Comparison of ENCODE assay signal across 1 cellular context in genomic region chr15:67520976-67521769, GRCh38.
A peak's percentile ranks its signal among the peaks of the same experiment; 100 is the strongest.
TF ChIP-seq lines count a peak whose summit lies in the region.

Gene C15orf61 (plus strand): TSS chr15:67521131. CDS start chr15:67521249, 118 bp downstream.

TF ChIP-seq in HepG2, 621 proteins besides CTCF, POLR2A, EP300 and RAD21 (continued from another document and continues in another):
- 0 out of 2 replicates have a peak, but pooled peaks have one; percentile 11 for TF ChIP-seq AHDC1 (CRISPR knock-in tag; IDR thresholded peaks at IDR 0.05; ENCODE audit: borderline replicate concordance)
- TF ChIP-seq ZNF383 (CRISPR knock-in tag; IDR thresholded peaks at IDR 0.05; ENCODE audit: borderline replicate concordance), result no peak
- peak; percentile 91 for TF ChIP-seq ZC3H13 (CRISPR knock-in tag; IDR thresholded peaks at IDR 0.05)
- peak; percentile 61; the same call in 1 of the 2 replicates for TF ChIP-seq GMEB2 (CRISPR knock-in tag; IDR thresholded peaks at IDR 0.05; ENCODE audit: low read depth)
- TF ChIP-seq ZBTB21 (CRISPR knock-in tag; IDR thresholded peaks at IDR 0.05), result peak; percentile 72; the same call in 1 of the 2 replicates
- peak; percentile 87; the same call in 1 of the 2 replicates for TF ChIP-seq ZNF280D (CRISPR knock-in tag; IDR thresholded peaks at IDR 0.05)
- no peak; the same call in none of the 2 replicates for TF ChIP-seq CC2D1A (CRISPR knock-in tag; IDR thresholded peaks at IDR 0.05)
- TF ChIP-seq HNRNPLL (IDR thresholded peaks at IDR 0.05; ENCODE audit: low read depth, low read length, poor library complexity, severe bottlenecking), result peak; percentile 87
- peak; percentile 10; the same call in 1 of the 2 replicates for TF ChIP-seq MIER3 (CRISPR knock-in tag; IDR thresholded peaks at IDR 0.05; ENCODE audit: borderline replicate concordance)
- no peak for TF ChIP-seq ZFP37 (CRISPR knock-in tag; IDR thresholded peaks at IDR 0.05; ENCODE audit: borderline replicate concordance)
- peak; percentile 67; the same call in 1 of the 2 replicates for TF ChIP-seq ZNF562 (CRISPR knock-in tag; IDR thresholded peaks at IDR 0.05; ENCODE audit: borderline replicate concordance)
- TF ChIP-seq GPBP1L1 (CRISPR knock-in tag; IDR thresholded peaks at IDR 0.05), result no peak
- no peak for TF ChIP-seq IRF1 (CRISPR knock-in tag; IDR thresholded peaks at IDR 0.05; ENCODE audit: low read depth)
- TF ChIP-seq RERE (CRISPR knock-in tag; IDR thresholded peaks at IDR 0.05; ENCODE audit: low read depth), result 0 out of 2 replicates have a peak, but pooled peaks have one; percentile 17
- TF ChIP-seq HINFP (CRISPR knock-in tag; IDR thresholded peaks at IDR 0.05; ENCODE audit: low read depth), result peak; percentile 92
- peak; percentile 87; the same call in 1 of the 2 replicates for TF ChIP-seq ZNF891 (CRISPR knock-in tag; IDR thresholded peaks at IDR 0.05)
- TF ChIP-seq KDM4B (CRISPR knock-in tag; IDR thresholded peaks at IDR 0.05), result no peak
- peak; percentile 58 for TF ChIP-seq PAXIP1 (CRISPR knock-in tag; conservative IDR thresholded peaks at IDR 0.05)
- no peak for TF ChIP-seq GTF2F1 (IDR thresholded peaks at IDR 0.05; ENCODE audit: low read length)
